ENCODE assay signal across 1 cellular context in genomic region chr22:41686890-41687289, GRCh38.
TF ChIP-seq lines count a peak whose summit lies in the region.

No MANE protein-coding gene starts in this region.

TF ChIP-seq in GM12878, 131 proteins besides CTCF, POLR2A, EP300 and RAD21:
- peak; percentile 42; the same call in 1 of the 2 replicates for TF ChIP-seq MLLT1 (IDR thresholded peaks at IDR 0.05)
